ENCODE assay signal across 8 cellular contexts in genomic region chr2:232502901-232503791, GRCh38. TPM values are rescaled to one million over a fixed set of nuclear protein-coding genes. Genes with fewer than 3 reads are reported as not detected.
A peak's percentile ranks its signal among the peaks of the same experiment; 100 is the strongest.
DNase-seq lines count a peak whose midpoint lies in the region; ATAC-seq and TF ChIP-seq lines count a peak whose summit lies in the region.

No MANE protein-coding gene starts in this region.

- ATAC-seq in HG02938 (IDR thresholded peaks at IDR 0.05; ENCODE audit: unreplicated experiment), result no peak

- POLR2A ChIA-PET in CD8-positive, alpha-beta memory T cell (lab: Charles Lee), result no interaction called here
- POLR2A ChIA-PET in MCF 10A (lab: Yijun Ruan, JAX), result interaction anchor here (0.7 kb wide), 1 partner anchor 1369 kb away, joined by 4 read pairs; no protein-coding TSS in a partner anchor

- peak overlapping the region in 6 of 7 donors; percentile 13 to 60 (median 46) for H3K4me3 Mint-ChIP-seq in CD8-positive, alpha-beta memory T cell
- H3K4me3 Mint-ChIP-seq in MCF 10A (ENCODE audit: unreplicated experiment), result peak overlapping the region; percentile 59

- H3K27me3 ChIP-seq in CD8-positive, alpha-beta memory T cell (ENCODE audit: insufficient read depth, low read length, poor library complexity, severe bottlenecking), result peaks cover 8% of the 10 kb centered on the region
- peaks cover 51% of the 10 kb centered on the region for H3K27me3 ChIP-seq in SJCRH30

- H3K4me3 ChIP-seq in CD8-positive, alpha-beta memory T cell (ENCODE audit: low read length), result no peak overlapping the region
- peak overlapping the region; percentile 59 for H3K4me3 ChIP-seq in SJCRH30

- BruUV-seq in MCF 10A (replicated peaks; lab: Mats Ljungman, UMichigan), result no TSS peak

- H3K27me3 Mint-ChIP-seq in CD8-positive, alpha-beta memory T cell, result peaks cover 20 to 52% of the 10 kb centered on the region in 2 donors
- peaks cover 39% of the 10 kb centered on the region for H3K27me3 Mint-ChIP-seq in MCF 10A (ENCODE audit: insufficient read depth, unreplicated experiment)

- no peaks in the 10 kb centered on the region for H3K36me3 Mint-ChIP-seq in CD8-positive, alpha-beta memory T cell
- no peaks in the 10 kb centered on the region for H3K36me3 Mint-ChIP-seq in MCF 10A (ENCODE audit: insufficient read depth, unreplicated experiment)

- H3K4me1 Mint-ChIP-seq in CD8-positive, alpha-beta memory T cell, result peaks cover 1 to 10% (median 5%) of the 10 kb centered on the region in 3 donors
- no peaks in the 10 kb centered on the region for H3K4me1 Mint-ChIP-seq in MCF 10A (ENCODE audit: insufficient read depth, unreplicated experiment)

- TF ChIP-seq CTCF in MCF 10A (IDR thresholded peaks at IDR 0.05; ENCODE audit: unreplicated experiment), result no peak

- CTCF ChIA-PET in CD8-positive, alpha-beta memory T cell (lab: Charles Lee), result no interaction called here
- CTCF ChIA-PET in MCF 10A (lab: Yijun Ruan, JAX), result no interaction called here

- no peak overlapping the region for H3K27ac ChIP-seq in CD8-positive, alpha-beta memory T cell (ENCODE audit: low read depth, low read length)
- no peak overlapping the region for H3K27ac ChIP-seq in SJCRH30

- peak overlapping the region in 3 of 8 donors; percentile 23 to 73 (median 43) for H3K27ac Mint-ChIP-seq in CD8-positive, alpha-beta memory T cell
- no peak overlapping the region for H3K27ac Mint-ChIP-seq in MCF 10A (ENCODE audit: low read depth, unreplicated experiment)

- intact Hi-C loops in MCF 10A (cut with micrococcal nuclease), result no loop called here

- H3K9me3 Mint-ChIP-seq in CD8-positive, alpha-beta memory T cell, result peaks cover 0 to 2% (median 0%) of the 10 kb centered on the region in 5 donors
- H3K9me3 Mint-ChIP-seq in MCF 10A (ENCODE audit: unreplicated experiment), result no peaks in the 10 kb centered on the region

- H3K4me1 ChIP-seq in CD8-positive, alpha-beta memory T cell (ENCODE audit: insufficient read depth, low read length), result no peaks in the 10 kb centered on the region
- H3K4me1 ChIP-seq in SJCRH30, result peaks cover 11% of the 10 kb centered on the region; the same call in 1 of the 2 replicates

- no peaks in the 10 kb centered on the region for H3K36me3 ChIP-seq in CD8-positive, alpha-beta memory T cell (ENCODE audit: insufficient read depth, low read length)
- H3K36me3 ChIP-seq in SJCRH30, result no peaks in the 10 kb centered on the region

- DNase-seq in CD8-positive, alpha-beta memory T cell, result peak in 4 of 5 donors; percentile 18 to 78 (median 54)
- DNase-seq in SJCRH30, result peak; percentile 61 to 70
- peak; percentile 44 for DNase-seq in MCF 10A (ENCODE audit: unreplicated experiment)
- DNase-seq in islet precursor cell, result peak; percentile 79
- peak; percentile 44 to 57 for DNase-seq in stimulated activated CD4-positive, alpha-beta T cell treated with anti-CD3 and anti-CD28 coated beads, Interleukin-2, amount 100 ng/mL, for 24 hours
- no peak for DNase-seq in hippocampal formation (lab: John Stamatoyannopoulos, UW)
- DNase-seq in LoVo (ENCODE audit: low spot score), result no peak

- H3K9me3 ChIP-seq in CD8-positive, alpha-beta memory T cell (ENCODE audit: low read length), result no peaks in the 10 kb centered on the region
- no peaks in the 10 kb centered on the region for H3K9me3 ChIP-seq in SJCRH30 (replicated peaks)

RNA-seq across cellular contexts. Expression of gene ECEL1, which starts 15.5 kb away (rescaled TPM):
- not detected for total RNA-seq in CD8-positive, alpha-beta memory T cell
- polyA plus RNA-seq in CD8-positive, alpha-beta memory T cell, result not detected
- not detected in 2 replicates for total RNA-seq in SJCRH30 (2014; rRNA removed; shearing (Covaris generic))
- not detected in 2 replicates for total RNA-seq in MCF 10A (2022)

RNA-seq across cellular contexts. Expression of gene PRSS56, which starts 17.0 kb away (rescaled TPM):
- not detected for total RNA-seq in CD8-positive, alpha-beta memory T cell
- polyA plus RNA-seq in CD8-positive, alpha-beta memory T cell, result not detected
- total RNA-seq in SJCRH30 (2014; rRNA removed; shearing (Covaris generic)), result 0.38 and 0.48 TPM in 2 replicates
- total RNA-seq in MCF 10A (2022), result not detected in 2 replicates

RNA-seq across cellular contexts. Expression of gene CHRND, which starts 22.8 kb away (rescaled TPM):
- total RNA-seq in CD8-positive, alpha-beta memory T cell, result not detected
- polyA plus RNA-seq in CD8-positive, alpha-beta memory T cell, result not detected
- total RNA-seq in SJCRH30 (2014; rRNA removed; shearing (Covaris generic)), result 91.0 and 92.4 TPM in 2 replicates
- total RNA-seq in MCF 10A (2022), result not detected in 2 replicates

RNA-seq across cellular contexts. Expression of gene CHRNG, which starts 36.3 kb away (rescaled TPM):
- total RNA-seq in CD8-positive, alpha-beta memory T cell, result not detected
- not detected for polyA plus RNA-seq in CD8-positive, alpha-beta memory T cell
- total RNA-seq in SJCRH30 (2014; rRNA removed; shearing (Covaris generic)), result 25.2 and 36.6 TPM in 2 replicates
- not detected in 2 replicates for total RNA-seq in MCF 10A (2022)

RNA-seq across cellular contexts. Expression of gene ALPI, which starts 47.2 kb away (rescaled TPM):
- total RNA-seq in CD8-positive, alpha-beta memory T cell, result not detected
- not detected for polyA plus RNA-seq in CD8-positive, alpha-beta memory T cell
- not detected in 2 replicates for total RNA-seq in SJCRH30 (2014; rRNA removed; shearing (Covaris generic))
- not detected in 2 replicates for total RNA-seq in MCF 10A (2022)

Comparison
In these comparisons a context has a peak if more than half of its experiments do, and no peak if none do; other contexts are left out.
1. DNase-seq: peak in CD8-positive, alpha-beta memory T cell (4 of 5), SJCRH30 (2 of 2), MCF 10A (single experiment), islet precursor cell (single experiment) and stimulated activated CD4-positive, alpha-beta T cell treated with anti-CD3 and anti-CD28 coated beads, Interleukin-2, amount 100 ng/mL, for 24 hours (2 of 2); none in hippocampal formation (0 of 2) and LoVo (single experiment).
2. RNA of gene CHRND, which starts 22.8 kb away (total RNA-seq): 91.0 to 92.4 TPM in SJCRH30; not detected in CD8-positive, alpha-beta memory T cell and not detected in MCF 10A; every median in the first group is over 10 times any median in the second.